1 cellular context compared by ENCODE assay signal in the genomic region with DNA sequence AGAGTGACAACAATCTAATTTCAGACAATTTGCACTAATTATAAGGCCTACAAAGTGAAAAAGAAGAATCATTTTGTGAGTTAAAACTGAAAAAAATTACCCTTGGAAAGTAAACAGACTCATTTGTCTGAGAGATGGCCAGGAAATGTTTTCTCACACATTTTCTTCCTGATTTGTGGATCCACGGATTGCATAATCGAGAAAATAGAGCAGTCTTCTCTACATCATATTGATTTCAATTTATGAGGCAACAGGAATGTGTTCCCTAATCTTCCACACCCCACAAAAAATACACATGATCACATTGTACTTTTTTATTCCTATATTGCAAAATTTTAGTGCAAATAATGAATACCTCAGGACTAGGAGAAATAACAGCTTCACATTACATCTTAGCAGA.
TF ChIP-seq lines count a peak whose summit lies in the region.

No MANE protein-coding gene starts in this region.

TF ChIP-seq in WTC11, 78 proteins besides CTCF, POLR2A, EP300 and RAD21 (continued from another document):
- TF ChIP-seq, protein P1, sequence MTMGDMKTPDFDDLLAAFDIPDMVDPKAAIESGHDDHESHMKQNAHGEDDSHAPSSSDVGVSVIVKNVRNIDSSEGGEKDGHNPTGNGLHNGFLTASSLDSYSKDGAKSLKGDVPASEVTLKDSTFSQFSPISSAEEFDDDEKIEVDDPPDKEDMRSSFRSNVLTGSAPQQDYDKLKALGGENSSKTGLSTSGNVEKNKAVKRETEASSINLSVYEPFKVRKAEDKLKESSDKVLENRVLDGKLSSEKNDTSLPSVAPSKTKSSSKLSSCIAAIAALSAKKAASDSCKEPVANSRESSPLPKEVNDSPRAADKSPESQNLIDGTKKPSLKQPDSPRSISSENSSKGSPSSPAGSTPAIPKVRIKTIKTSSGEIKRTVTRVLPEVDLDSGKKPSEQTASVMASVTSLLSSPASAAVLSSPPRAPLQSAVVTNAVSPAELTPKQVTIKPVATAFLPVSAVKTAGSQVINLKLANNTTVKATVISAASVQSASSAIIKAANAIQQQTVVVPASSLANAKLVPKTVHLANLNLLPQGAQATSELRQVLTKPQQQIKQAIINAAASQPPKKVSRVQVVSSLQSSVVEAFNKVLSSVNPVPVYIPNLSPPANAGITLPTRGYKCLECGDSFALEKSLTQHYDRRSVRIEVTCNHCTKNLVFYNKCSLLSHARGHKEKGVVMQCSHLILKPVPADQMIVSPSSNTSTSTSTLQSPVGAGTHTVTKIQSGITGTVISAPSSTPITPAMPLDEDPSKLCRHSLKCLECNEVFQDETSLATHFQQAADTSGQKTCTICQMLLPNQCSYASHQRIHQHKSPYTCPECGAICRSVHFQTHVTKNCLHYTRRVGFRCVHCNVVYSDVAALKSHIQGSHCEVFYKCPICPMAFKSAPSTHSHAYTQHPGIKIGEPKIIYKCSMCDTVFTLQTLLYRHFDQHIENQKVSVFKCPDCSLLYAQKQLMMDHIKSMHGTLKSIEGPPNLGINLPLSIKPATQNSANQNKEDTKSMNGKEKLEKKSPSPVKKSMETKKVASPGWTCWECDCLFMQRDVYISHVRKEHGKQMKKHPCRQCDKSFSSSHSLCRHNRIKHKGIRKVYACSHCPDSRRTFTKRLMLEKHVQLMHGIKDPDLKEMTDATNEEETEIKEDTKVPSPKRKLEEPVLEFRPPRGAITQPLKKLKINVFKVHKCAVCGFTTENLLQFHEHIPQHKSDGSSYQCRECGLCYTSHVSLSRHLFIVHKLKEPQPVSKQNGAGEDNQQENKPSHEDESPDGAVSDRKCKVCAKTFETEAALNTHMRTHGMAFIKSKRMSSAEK (CRISPR knock-in tag; IDR thresholded peaks at IDR 0.05; ENCODE audit: borderline replicate concordance) = no peak
- TF ChIP-seq, protein P2, sequence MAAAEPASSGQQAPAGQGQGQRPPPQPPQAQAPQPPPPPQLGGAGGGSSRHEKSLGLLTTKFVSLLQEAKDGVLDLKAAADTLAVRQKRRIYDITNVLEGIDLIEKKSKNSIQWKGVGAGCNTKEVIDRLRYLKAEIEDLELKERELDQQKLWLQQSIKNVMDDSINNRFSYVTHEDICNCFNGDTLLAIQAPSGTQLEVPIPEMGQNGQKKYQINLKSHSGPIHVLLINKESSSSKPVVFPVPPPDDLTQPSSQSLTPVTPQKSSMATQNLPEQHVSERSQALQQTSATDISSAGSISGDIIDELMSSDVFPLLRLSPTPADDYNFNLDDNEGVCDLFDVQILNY (CRISPR knock-in tag; IDR thresholded peaks at IDR 0.05) = no peak
- no peak for TF ChIP-seq JAZF1 (CRISPR knock-in tag; IDR thresholded peaks at IDR 0.05)
- TF ChIP-seq NR2C2 (CRISPR knock-in tag; IDR thresholded peaks at IDR 0.05) = no peak
- no peak for TF ChIP-seq ZNF219 (CRISPR knock-in tag; IDR thresholded peaks at IDR 0.05; ENCODE audit: borderline replicate concordance)
